In genomic region chr2:199977984-199978415, GRCh38 we compare ENCODE assay signal across 8 cellular contexts. TPM values are rescaled to one million over a fixed set of nuclear protein-coding genes. Genes with fewer than 3 reads are reported as not detected.
DNase-seq lines count a peak whose midpoint lies in the region; ATAC-seq and TF ChIP-seq lines count a peak whose summit lies in the region.

No MANE protein-coding gene starts in this region.

- H3K4me3 ChIP-seq in duodenal mucosa (ENCODE audit: low read depth in 1 of 2, low read length in 2 of 2): peak overlapping the region; percentile 13 to 34
- no peak overlapping the region for H3K4me3 ChIP-seq in upper lobe of right lung

- TF ChIP-seq CTCF in upper lobe of right lung (IDR thresholded peaks at IDR 0.05): no peak

- peak; percentile 71 for ATAC-seq in GM21447 (IDR thresholded peaks at IDR 0.05; ENCODE audit: unreplicated experiment)
- ATAC-seq in HG03571 (IDR thresholded peaks at IDR 0.05; ENCODE audit: unreplicated experiment): peak; percentile 76
- ATAC-seq in upper lobe of right lung: peak; percentile 68

- no peaks in the 10 kb centered on the region for H3K27me3 ChIP-seq in duodenal mucosa (ENCODE audit: control insufficient read depth in 1 of 2, insufficient read depth in 2 of 2, low read length in 2 of 2)
- H3K27me3 ChIP-seq in upper lobe of right lung: no peaks in the 10 kb centered on the region

- H3K9me3 ChIP-seq in duodenal mucosa (ENCODE audit: control insufficient read depth in 1 of 2, low read length in 2 of 2) (no peaks in the 10 kb centered on the region), upper lobe of right lung (no peaks in the 10 kb centered on the region)

- intact Hi-C loops in upper lobe of right lung (cut with DNase I): no loop called here

- H3K36me3 ChIP-seq in duodenal mucosa (ENCODE audit: control insufficient read depth in 1 of 2, insufficient read depth in 2 of 2, low read length in 2 of 2): no peaks in the 10 kb centered on the region
- no peaks in the 10 kb centered on the region for H3K36me3 ChIP-seq in upper lobe of right lung

- H3K9ac ChIP-seq in duodenal mucosa (ENCODE audit: low read depth in 1 of 2, low read length in 2 of 2): no peak overlapping the region

- H3K4me1 ChIP-seq in duodenal mucosa (ENCODE audit: control insufficient read depth in 1 of 2, insufficient read depth in 2 of 2, low read length in 2 of 2) (peaks cover 8 to 23% of the 10 kb centered on the region in 2 donors), upper lobe of right lung (peaks cover 4% of the 10 kb centered on the region)

- H3K27ac ChIP-seq in duodenal mucosa (ENCODE audit: low read depth, low read length): no peak overlapping the region
- H3K27ac ChIP-seq in upper lobe of right lung: no peak overlapping the region

- DNase-seq in EH (ENCODE audit: low read depth) (peak; percentile 76), upper lobe of right lung (no peak), NCI-H510A (lab: John Stamatoyannopoulos, UW) (no peak), SHP77 (lab: John Stamatoyannopoulos, UW) (no peak), DMS 273 (lab: John Stamatoyannopoulos, UW; ENCODE audit: unreplicated experiment) (no peak)

RNA-seq across cellular contexts. Expression of gene MAIP1, which starts 22.6 kb away (rescaled TPM):
- 13.1 TPM for total RNA-seq in upper lobe of right lung

RNA-seq across cellular contexts. Expression of gene TYW5, which starts 22.7 kb away (rescaled TPM):
- 7.5 TPM for total RNA-seq in upper lobe of right lung
